8 cellular contexts compared by ENCODE assay signal in the genomic region with DNA sequence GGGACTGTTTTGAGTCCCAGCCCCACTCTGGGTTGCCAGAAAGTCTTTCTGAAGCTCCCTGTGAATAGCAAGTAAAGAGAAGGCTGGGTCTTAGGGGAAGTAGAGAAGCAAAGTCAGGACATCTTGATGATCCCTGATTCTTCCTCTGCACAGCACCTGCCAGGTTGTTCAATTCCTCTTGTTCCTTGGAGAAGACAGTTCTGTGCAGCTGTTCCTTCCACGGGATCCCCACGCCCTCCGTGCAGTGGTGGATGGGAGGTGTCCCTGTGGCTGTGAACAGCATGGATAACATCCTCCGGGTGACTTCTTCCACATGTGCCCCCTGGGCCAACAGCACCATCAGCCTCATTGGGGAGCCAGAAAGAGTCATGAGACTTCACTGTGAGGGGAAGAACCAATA. TPM values are rescaled to one million over a fixed set of nuclear protein-coding genes. Genes with fewer than 3 reads are reported as not detected.
"Had no signal": no experiment of that assay in that cellular context is flagged by ENCODE, and none has a peak within 500 bp of the region (broad histone marks: within the 10 kb centered on the region; RNA-seq: fewer than 3 reads in every experiment).

No MANE protein-coding gene starts in this region.

- FAIRE-seq: G401.6, GM12878, GM12891, GM12892, GM18507, GM19239 had no signal

- H3K4me3 ChIP-seq: GM12878 had no signal

- DNase-seq: GDM1 had no signal

RNA-seq across cellular contexts. Expression of a gene that starts 29.1 kb away (rescaled TPM):
- total RNA-seq: G401, GM12878 had no signal
- polyA plus RNA-seq: GM12878 had no signal

RNA-seq across cellular contexts. Expression of a gene that starts 31.5 kb away (rescaled TPM):
- total RNA-seq: G401, GM12878 had no signal
- polyA plus RNA-seq: GM12878 had no signal

RNA-seq across cellular contexts. Expression of a gene that starts 57.5 kb away (rescaled TPM):
- total RNA-seq: G401 had no signal
